Comparison of ENCODE assay signal across 17 cellular contexts in the genomic region with DNA sequence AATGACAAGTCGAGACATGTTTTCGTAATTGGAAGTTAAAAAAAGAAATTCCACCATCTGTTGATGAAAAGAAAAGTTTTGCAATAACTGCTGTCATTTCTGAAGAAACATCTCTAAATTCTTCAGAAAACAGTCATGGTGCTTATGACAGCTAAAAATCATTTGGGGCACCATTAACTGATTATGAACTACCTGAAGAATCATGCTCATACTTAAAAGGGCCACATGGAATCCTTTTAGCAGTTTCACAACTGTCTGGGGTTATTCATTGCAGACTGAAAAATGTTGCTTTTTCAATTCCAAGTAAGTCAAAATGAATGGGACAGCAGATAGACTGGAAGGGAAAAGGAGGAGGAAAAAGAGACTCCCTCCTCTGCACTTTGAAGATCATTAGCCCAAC.
A peak's percentile ranks its signal among the peaks of the same experiment; 100 is the strongest.
DNase-seq lines count a peak whose midpoint lies in the region; ATAC-seq and TF ChIP-seq lines count a peak whose summit lies in the region.
"Had no signal": no experiment of that assay in that cellular context is flagged by ENCODE, and none has a peak within 500 bp of the region (broad histone marks: within the 10 kb centered on the region; RNA-seq: fewer than 3 reads in every experiment).

No MANE protein-coding gene starts in this region.

- H3K4me3 ChIP-seq in AG10803 (ENCODE audit: low read length) (no peak overlapping the region), HEK293 (ENCODE audit: low read depth, low read length) (no peak overlapping the region), fibroblast of the aortic adventitia (ENCODE audit: low read depth, low read length) (no peak overlapping the region), right cardiac atrium (ENCODE audit: low read length) (no peak overlapping the region)

- no peaks in the 10 kb centered on the region for H3K36me3 ChIP-seq in HEK293 (ENCODE audit: control insufficient read depth in 2 of 2, insufficient read depth in 1 of 2, low read length in 2 of 2)
- H3K36me3 ChIP-seq: brain microvascular endothelial cell had no signal

- TF ChIP-seq CTCF in AG10803 (conservative IDR thresholded peaks at IDR 0.05; ENCODE audit: low read length): no peak
- TF ChIP-seq CTCF in HEK293 (tag by site-specific recombination; IDR thresholded peaks at IDR 0.05): no peak
- no peak for TF ChIP-seq CTCF in fibroblast of the aortic adventitia (IDR thresholded peaks at IDR 0.05; ENCODE audit: insufficient read depth, low read length)

- H3K9me3 ChIP-seq in HEK293 (ENCODE audit: control insufficient read depth, insufficient read depth, low read depth, low read length) (no peaks in the 10 kb centered on the region), right cardiac atrium (ENCODE audit: control insufficient read depth, low read length) (no peaks in the 10 kb centered on the region)

- peak; percentile 64 for DNase-seq in AG10803 (ENCODE audit: low read depth)
- peak; percentile 17 for DNase-seq in SIG-M5 (lab: John Stamatoyannopoulos, UW)
- DNase-seq in fibroblast of the aortic adventitia (ENCODE audit: low read depth): peak; percentile 25
- DNase-seq in right cardiac atrium: no peak
- no peak for DNase-seq in NK-92 treated with Interleukin-12 subunit alpha and Interleukin-12 subunit beta, amount 100 ng/mL, for 24 hours (lab: John Stamatoyannopoulos, UW)
- no peak for DNase-seq in SK-N-DZ (ENCODE audit: low spot score)
- DNase-seq: activated CD4-positive, CD25-positive, alpha-beta regulatory T cell; activated naive CD4-positive, alpha-beta T cell; brain microvascular endothelial cell; effector CD8-positive, alpha-beta T cell; kidney; NCI-H2029 treated with DMSO at 0.1 percent for 48 hours; T-cell had no signal

- CTCF ChIA-PET in HEK293 (lab: Yijun Ruan, JAX): interaction anchor here (0.6 to 1.1 kb wide), 2 partner anchors 11 to 47 kb away, joined by 5 read pairs; no protein-coding TSS in a partner anchor

- peaks cover 27% of the 10 kb centered on the region for H3K4me1 ChIP-seq in HEK293 (ENCODE audit: control insufficient read depth, insufficient read depth, low read length)
- no peaks in the 10 kb centered on the region for H3K4me1 ChIP-seq in right cardiac atrium (ENCODE audit: control insufficient read depth, insufficient read depth, low read length)
- H3K4me1 ChIP-seq: parathyroid adenoma had no signal

- H3K27me3 ChIP-seq in right cardiac atrium (ENCODE audit: control insufficient read depth, insufficient read depth): no peaks in the 10 kb centered on the region

- POLR2A ChIA-PET in HEK293 (lab: Yijun Ruan, JAX): no interaction called here

- peak overlapping the region; percentile 88; the same call in 1 of the 2 replicates for H3K27ac ChIP-seq in HEK293 (ENCODE audit: extremely low read depth, low read depth, low read length)
- no peak overlapping the region for H3K27ac ChIP-seq in right cardiac atrium (ENCODE audit: low read length)
- H3K27ac ChIP-seq: brain microvascular endothelial cell, KMS-11, parathyroid adenoma had no signal

- intact Hi-C loops in right cardiac atrium (cut with DNase I): no loop called here

- whole genome bisulfite sequencing in right cardiac atrium: 72% methylated on average over 2 of the region's 2 CpGs

- ATAC-seq in GM18870 (IDR thresholded peaks at IDR 0.05; ENCODE audit: unreplicated experiment) (no peak), right cardiac atrium (no peak)
- ATAC-seq: T-cell had no signal

TF ChIP-seq in HEK293, 187 proteins besides CTCF, POLR2A, EP300 and RAD21:
- TF ChIP-seq ZNF146 (tag by site-specific recombination; IDR thresholded peaks at IDR 0.05): peak; percentile 19; the same call in 1 of the 2 replicates
- TF ChIP-seq SCRT2 (tag by site-specific recombination; IDR thresholded peaks at IDR 0.05): peak; percentile 71
- no peak for TF ChIP-seq ZNF843 (tag by site-specific recombination; IDR thresholded peaks at IDR 0.05)

Comparison
In these comparisons a context has a peak if more than half of its experiments do, and no peak if none do; other contexts are left out.
1. DNase-seq: peak in AG10803 (single experiment), SIG-M5 (single experiment) and fibroblast of the aortic adventitia (single experiment); none in right cardiac atrium (0 of 3), NK-92 treated with Interleukin-12 subunit alpha and Interleukin-12 subunit beta, amount 100 ng/mL, for 24 hours (single experiment) and SK-N-DZ (single experiment).